Comparison of ENCODE assay signal across 2 cellular contexts in the genomic region with DNA sequence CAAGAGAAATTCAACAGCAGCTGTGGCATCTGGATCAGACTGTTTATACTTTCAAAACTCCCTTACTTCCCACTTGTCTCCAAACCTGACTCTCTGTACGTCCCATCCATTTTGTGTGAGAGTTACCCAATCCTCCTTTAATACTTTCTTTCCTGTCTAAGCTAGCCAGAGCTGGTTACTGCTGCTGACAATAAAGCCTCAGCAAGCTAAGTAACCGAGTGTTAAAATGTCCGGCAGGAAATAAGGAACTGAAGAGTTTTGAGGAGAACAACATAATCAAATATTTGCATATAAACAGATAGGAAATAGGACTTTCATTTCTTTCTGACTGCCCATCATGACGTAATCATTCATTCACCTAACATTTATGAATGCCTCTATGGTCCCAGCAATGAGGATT.
TF ChIP-seq lines count a peak whose summit lies in the region.

No MANE protein-coding gene starts in this region.

TF ChIP-seq in HEK293, 187 proteins besides CTCF, POLR2A, EP300 and RAD21:
- TF ChIP-seq TSHZ1 (tag by site-specific recombination; IDR thresholded peaks at IDR 0.05; ENCODE audit: borderline replicate concordance) (no peak), GLIS1 (tag by site-specific recombination; IDR thresholded peaks at IDR 0.05) (no peak), ZNF2 (tag by site-specific recombination; IDR thresholded peaks at IDR 0.05) (no peak), ZNF37A (tag by site-specific recombination; IDR thresholded peaks at IDR 0.05) (no peak), ZNF544 (tag by site-specific recombination; IDR thresholded peaks at IDR 0.05) (no peak), SP7 (tag by site-specific recombination; IDR thresholded peaks at IDR 0.05) (no peak), SETDB1 (IDR thresholded peaks at IDR 0.05; ENCODE audit: insufficient read length, low read length) (no peak), ZNF341 (tag by site-specific recombination; IDR thresholded peaks at IDR 0.05; ENCODE audit: low read depth) (no peak), ZNF175 (tag by site-specific recombination; IDR thresholded peaks at IDR 0.05) (no peak), ZNF202 (tag by site-specific recombination; IDR thresholded peaks at IDR 0.05; ENCODE audit: borderline replicate concordance) (no peak), ZNF157 (tag by site-specific recombination; IDR thresholded peaks at IDR 0.05) (no peak), ZNF121 (tag by site-specific recombination; IDR thresholded peaks at IDR 0.05) (no peak), KLF8 (tag by site-specific recombination; IDR thresholded peaks at IDR 0.05) (no peak)
- TF ChIP-seq, protein P1, sequence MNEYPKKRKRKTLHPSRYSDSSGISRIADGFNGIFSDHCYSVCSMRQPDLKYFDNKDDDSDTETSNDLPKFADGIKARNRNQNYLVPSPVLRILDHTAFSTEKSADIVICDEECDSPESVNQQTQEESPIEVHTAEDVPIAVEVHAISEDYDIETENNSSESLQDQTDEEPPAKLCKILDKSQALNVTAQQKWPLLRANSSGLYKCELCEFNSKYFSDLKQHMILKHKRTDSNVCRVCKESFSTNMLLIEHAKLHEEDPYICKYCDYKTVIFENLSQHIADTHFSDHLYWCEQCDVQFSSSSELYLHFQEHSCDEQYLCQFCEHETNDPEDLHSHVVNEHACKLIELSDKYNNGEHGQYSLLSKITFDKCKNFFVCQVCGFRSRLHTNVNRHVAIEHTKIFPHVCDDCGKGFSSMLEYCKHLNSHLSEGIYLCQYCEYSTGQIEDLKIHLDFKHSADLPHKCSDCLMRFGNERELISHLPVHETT (tag by site-specific recombination; IDR thresholded peaks at IDR 0.05), result no peak

TF ChIP-seq in HepG2, 621 proteins besides CTCF, POLR2A, EP300 and RAD21 (continued from another document):
- TF ChIP-seq ZNF451 (CRISPR knock-in tag; IDR thresholded peaks at IDR 0.05) (no peak), ZSCAN9 (CRISPR knock-in tag; IDR thresholded peaks at IDR 0.05; ENCODE audit: borderline replicate concordance) (no peak), TAF15 (IDR thresholded peaks at IDR 0.05; ENCODE audit: low read depth, low read length, poor library complexity, severe bottlenecking) (no peak), CREB1 (IDR thresholded peaks at IDR 0.05) (no peak), CREB1 (CRISPR knock-in tag; IDR thresholded peaks at IDR 0.05) (no peak), RARG (CRISPR knock-in tag; IDR thresholded peaks at IDR 0.05; ENCODE audit: low read depth) (no peak), FOXO1 (CRISPR knock-in tag; IDR thresholded peaks at IDR 0.05) (no peak), PRMT3 (CRISPR knock-in tag; IDR thresholded peaks at IDR 0.05; ENCODE audit: borderline replicate concordance, low read depth) (no peak), AGO2 (optimal IDR thresholded peaks at IDR 0.05; ENCODE audit: low read depth, low read length) (no peak)
- TF ChIP-seq, protein P2, sequence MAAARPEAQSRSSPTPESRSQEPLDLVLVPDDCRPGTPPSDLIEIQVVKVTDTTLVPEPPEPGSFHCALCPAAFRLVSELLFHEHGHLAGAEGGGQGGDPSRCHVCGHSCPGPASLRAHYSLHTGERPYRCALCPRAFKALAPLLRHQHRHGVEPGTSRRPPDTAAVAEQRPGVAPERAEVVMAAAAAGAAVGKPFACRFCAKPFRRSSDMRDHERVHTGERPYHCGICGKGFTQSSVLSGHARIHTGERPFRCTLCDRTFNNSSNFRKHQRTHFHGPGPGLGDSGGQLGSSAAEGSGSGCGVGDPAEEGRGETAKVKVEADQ (CRISPR knock-in tag; IDR thresholded peaks at IDR 0.05; ENCODE audit: borderline replicate concordance), result no peak
